Comparison of ENCODE assay signal across 26 cellular contexts in genomic region chr20:20261159-20261558, GRCh38.
DNase-seq lines count a peak whose midpoint lies in the region; TF ChIP-seq lines count a peak whose summit lies in the region.
"Had no signal": no experiment of that assay in that cellular context is flagged by ENCODE, and none has a peak within 500 bp of the region (broad histone marks: within the 10 kb centered on the region; RNA-seq: fewer than 3 reads in every experiment).

No MANE protein-coding gene starts in this region.

- H3K27me3 ChIP-seq in Loucy (ENCODE audit: insufficient read depth, low read length, poor library complexity, severe bottlenecking), result peaks cover 8% of the 10 kb centered on the region
- H3K27me3 ChIP-seq: sigmoid colon had no signal

- H3K36me3 Mint-ChIP-seq in CD14-positive monocyte, result peaks cover 5 to 16% of the 10 kb centered on the region in 2 donors
- H3K36me3 Mint-ChIP-seq: activated naive CD8-positive, alpha-beta T cell treated with anti-CD3 and anti-CD28 coated beads, Interleukin-2, amount 10 ng/mL, durations not matched to agents 7 days and 5 days had no signal

- peaks cover 0 to 3% (median 3%) of the 10 kb centered on the region in 3 donors for H3K27me3 Mint-ChIP-seq in CD14-positive monocyte (ENCODE audit: low read depth in 3 of 3)
- H3K27me3 Mint-ChIP-seq: CD4-positive, alpha-beta T cell had no signal

- no peak overlapping the region for H3K4me3 ChIP-seq in Loucy (ENCODE audit: low read length, poor library complexity, severe bottlenecking)
- H3K4me3 ChIP-seq: sigmoid colon had no signal

- peak overlapping the region; percentile 44 for H3K4me2 ChIP-seq in Loucy (ENCODE audit: low read depth, low read length, poor library complexity, severe bottlenecking)

- peak overlapping the region; percentile 90 to 99 (median 96) for H3K27ac Mint-ChIP-seq in CD14-positive monocyte
- H3K27ac Mint-ChIP-seq: activated CD4-positive, alpha-beta T cell treated with anti-CD3 and anti-CD28 coated beads, Interleukin-2, amount 10 ng/mL, durations not matched to agents 7 days and 5 days; activated naive CD8-positive, alpha-beta T cell treated with anti-CD3 and anti-CD28 coated beads, Interleukin-2, amount 10 ng/mL, durations not matched to agents 7 days and 5 days; activated T-helper 2 cell treated with anti-CD3 and anti-CD28 coated beads, Interferon-gamma antibody, Interleukin-2, Interleukin-4, amounts not matched to agents 10 μg/mL and 5 μg/mL and 100 μg/mL, durations not matched to agents 14 hours and 24 hours and 36 hours; CD4-positive, alpha-beta T cell had no signal

- H3F3A ChIP-seq in Loucy (ENCODE audit: low read depth), result no peaks in the 10 kb centered on the region

- H2AFZ ChIP-seq in Loucy (ENCODE audit: low read length), result no peak overlapping the region
- H2AFZ ChIP-seq: parathyroid adenoma had no signal

- H3K9me2 ChIP-seq in Loucy (replicated peaks; ENCODE audit: low read depth, low read length), result no peaks in the 10 kb centered on the region

- DNase-seq in CD14-positive monocyte (ENCODE audit: low spot score) (peak; percentile 88), SIG-M5 (lab: John Stamatoyannopoulos, UW) (peak; percentile 49), medulla oblongata (ENCODE audit: extremely low spot score) (peak; percentile 25), HuH-7.5 (ENCODE audit: low spot score) (no peak), caudate nucleus (lab: John Stamatoyannopoulos, UW) (no peak), retina (no peak), cerebellar cortex (ENCODE audit: low spot score) (no peak)
- DNase-seq: ACHN; activated CD4-positive, alpha-beta T cell treated with anti-CD3 and anti-CD28 coated beads, Interleukin-2, amount 10 ng/mL, durations not matched to agents 7 days and 5 days; activated naive CD8-positive, alpha-beta T cell treated with anti-CD3 and anti-CD28 coated beads, Interleukin-2, amount 10 ng/mL, durations not matched to agents 7 days and 5 days; CD4-positive, alpha-beta T cell; DMS 273 treated with DMSO at 0.1 percent for 48 hours; glutamatergic neuron; IMR-90; NCI-H1048; NCI-H1930; NCI-H748 treated with DMSO at 0.1 percent for 48 hours; sigmoid colon; stimulated activated CD8-positive, alpha-beta memory T cell treated with anti-CD3 and anti-CD28 coated beads, Interleukin-4, amount 100 ng/mL, for 48 hours; substantia nigra; T-helper 2 cell; WERI-Rb-1 had no signal

- no peak overlapping the region for H3K27ac ChIP-seq in caudate nucleus (ENCODE audit: low read depth, low read length)
- H3K27ac ChIP-seq: parathyroid adenoma, sigmoid colon, WERI-Rb-1 had no signal

- no peaks in the 10 kb centered on the region for H4K20me1 ChIP-seq in Loucy (ENCODE audit: insufficient read depth, low read length, poor library complexity, severe bottlenecking)

- H3K4me1 Mint-ChIP-seq in CD14-positive monocyte, result peaks cover 54% of the 10 kb centered on the region
- H3K4me1 Mint-ChIP-seq: activated CD4-positive, alpha-beta T cell treated with anti-CD3 and anti-CD28 coated beads, Interleukin-2, amount 10 ng/mL, durations not matched to agents 7 days and 5 days; activated naive CD8-positive, alpha-beta T cell treated with anti-CD3 and anti-CD28 coated beads, Interleukin-2, amount 10 ng/mL, durations not matched to agents 7 days and 5 days had no signal

- H3K79me2 ChIP-seq in Loucy (ENCODE audit: insufficient read depth, low read length), result no peaks in the 10 kb centered on the region
- H3K79me2 ChIP-seq: parathyroid adenoma had no signal

- peaks cover 9% of the 10 kb centered on the region for H3K4me1 ChIP-seq in Loucy (ENCODE audit: insufficient read depth, low read length, poor library complexity, severe bottlenecking)
- H3K4me1 ChIP-seq: parathyroid adenoma, sigmoid colon had no signal

- intact Hi-C loops in CD14-positive monocyte (cut with micrococcal nuclease), result loop anchor here in 1 of 2 donors (10.0 kb wide), 1 partner anchor 346 kb away; no protein-coding TSS in a partner anchor

- H3K4me3 Mint-ChIP-seq in CD14-positive monocyte, result no peak overlapping the region
- H3K4me3 Mint-ChIP-seq: activated CD4-positive, alpha-beta T cell treated with anti-CD3 and anti-CD28 coated beads, Interleukin-2, amount 10 ng/mL, durations not matched to agents 7 days and 5 days; activated naive CD8-positive, alpha-beta T cell treated with anti-CD3 and anti-CD28 coated beads, Interleukin-2, amount 10 ng/mL, durations not matched to agents 7 days and 5 days; CD4-positive, alpha-beta T cell; nephron had no signal

- no peaks in the 10 kb centered on the region for H3K9me3 ChIP-seq in Loucy (ENCODE audit: insufficient read depth, low read depth, low read length)
- H3K9me3 ChIP-seq: sigmoid colon had no signal

- H3K36me3 ChIP-seq in Loucy (ENCODE audit: insufficient read depth, low read length), result no peaks in the 10 kb centered on the region
- H3K36me3 ChIP-seq: sigmoid colon, WERI-Rb-1 had no signal

- peaks cover 0 to 5% (median 2%) of the 10 kb centered on the region in 7 donors for H3K9me3 Mint-ChIP-seq in CD14-positive monocyte
- H3K9me3 Mint-ChIP-seq: activated CD4-positive, alpha-beta T cell treated with anti-CD3 and anti-CD28 coated beads, Interleukin-2, amount 10 ng/mL, durations not matched to agents 7 days and 5 days; activated naive CD8-positive, alpha-beta T cell treated with anti-CD3 and anti-CD28 coated beads, Interleukin-2, amount 10 ng/mL, durations not matched to agents 7 days and 5 days; activated T-helper 2 cell treated with anti-CD3 and anti-CD28 coated beads, Interferon-gamma antibody, Interleukin-2, Interleukin-4, amounts not matched to agents 10 μg/mL and 5 μg/mL and 100 μg/mL, durations not matched to agents 14 hours and 24 hours and 36 hours; CD4-positive, alpha-beta T cell had no signal

- TF ChIP-seq CTCF in CD14-positive monocyte (IDR thresholded peaks at IDR 0.05), result no peak
- TF ChIP-seq CTCF in Loucy (conservative IDR thresholded peaks at IDR 0.05; ENCODE audit: low read length), result no peak

- H3K9ac ChIP-seq in Loucy (ENCODE audit: low read depth, low read length, poor library complexity, severe bottlenecking), result no peak overlapping the region
- H3K9ac ChIP-seq: parathyroid adenoma had no signal

Comparison
In these comparisons a context has a peak if more than half of its experiments do, and no peak if none do; other contexts are left out.
1. DNase-seq: peak in CD14-positive monocyte (single experiment), SIG-M5 (single experiment) and medulla oblongata (single experiment); none in HuH-7.5 (single experiment), caudate nucleus (0 of 61), retina (single experiment) and cerebellar cortex (single experiment).